In the genomic region with DNA sequence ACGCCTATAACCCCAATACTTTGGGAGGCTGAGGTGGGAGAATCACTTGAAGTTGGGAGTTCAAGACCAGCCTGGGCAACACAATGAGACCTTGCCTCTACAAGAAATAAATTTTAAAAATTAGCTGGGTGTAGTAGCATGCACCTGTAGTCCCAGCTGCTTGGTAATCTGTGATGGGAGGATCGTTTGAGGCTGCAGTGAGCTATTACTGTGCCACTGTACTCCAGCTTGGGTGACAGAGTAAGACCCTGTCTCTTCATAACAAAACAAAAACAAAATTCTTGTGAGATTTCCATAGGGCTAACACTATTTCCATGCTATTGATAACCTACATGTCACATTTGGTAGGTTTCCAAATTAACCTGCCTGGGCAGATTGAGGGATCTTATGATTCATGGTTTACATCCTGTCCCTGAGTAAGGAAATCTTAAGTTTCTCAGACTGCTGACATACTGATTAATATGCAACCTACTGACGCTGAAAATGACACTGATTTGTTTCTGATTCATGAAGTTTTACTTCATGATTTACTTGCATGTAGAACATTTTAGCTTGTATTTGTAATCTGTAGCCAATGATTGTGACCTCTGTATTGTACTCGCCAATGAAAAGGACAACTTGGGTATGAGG, we compare ENCODE assay signal across 26 cellular contexts. TPM values are rescaled to one million over a fixed set of nuclear protein-coding genes. Genes with fewer than 3 reads are reported as not detected.
A peak's percentile ranks its signal among the peaks of the same experiment; 100 is the strongest.
DNase-seq lines count a peak whose midpoint lies in the region; ATAC-seq and TF ChIP-seq lines count a peak whose summit lies in the region.
"Had no signal": no experiment of that assay in that cellular context is flagged by ENCODE, and none has a peak within 500 bp of the region (broad histone marks: within the 10 kb centered on the region; RNA-seq: fewer than 3 reads in every experiment).

No MANE protein-coding gene starts in this region.

- no peaks in the 10 kb centered on the region for H3K27me3 ChIP-seq in ACC112 (ENCODE audit: insufficient read depth, low read length)
- H3K27me3 ChIP-seq in foreskin keratinocyte, result no peaks in the 10 kb centered on the region
- H3K27me3 ChIP-seq: adrenal gland, BLaER1, colonic mucosa, thyroid gland had no signal

- no peak overlapping the region for H2AFZ ChIP-seq in ACC112 (ENCODE audit: low read length, unreplicated experiment)

- H3K27ac ChIP-seq in ACC112 (ENCODE audit: low read depth, low read length) (peak overlapping the region; percentile 40), foreskin keratinocyte (peak overlapping the region; percentile 67)
- H3K27ac ChIP-seq: adrenal gland, BLaER1, colonic mucosa had no signal

- no peaks in the 10 kb centered on the region for H3K79me2 ChIP-seq in ACC112 (ENCODE audit: control insufficient read depth, insufficient read depth, low read length, unreplicated experiment)

- peaks cover 7% of the 10 kb centered on the region for H3K4me1 Mint-ChIP-seq in chondrocyte (ENCODE audit: low read depth)
- H3K4me1 Mint-ChIP-seq: brain, endodermal cell, natural killer cell had no signal

- peaks cover 25% of the 10 kb centered on the region for H3K36me3 ChIP-seq in ACC112 (ENCODE audit: insufficient read depth, low read length)

- no peaks in the 10 kb centered on the region for H3K27me3 Mint-ChIP-seq in chondrocyte (ENCODE audit: low read depth)
- H3K27me3 Mint-ChIP-seq: brain had no signal

- H3K4me3 ChIP-seq in ACC112 (ENCODE audit: low read depth, low read length), result no peak overlapping the region
- H3K4me3 ChIP-seq: adrenal gland, BLaER1, colonic mucosa, SK-N-MC, thyroid gland had no signal

- no peak for TF ChIP-seq CTCF in chondrocyte (IDR thresholded peaks at IDR 0.05)
- no peak for TF ChIP-seq CTCF in foreskin keratinocyte (conservative IDR thresholded peaks at IDR 0.05)

- peak overlapping the region; percentile 42 for H3K27ac Mint-ChIP-seq in chondrocyte (ENCODE audit: unreplicated experiment)
- H3K27ac Mint-ChIP-seq: activated CD8-positive, alpha-beta T cell treated with anti-CD3 and anti-CD28 coated beads, Interleukin-2, amount 10 ng/mL, durations not matched to agents 7 days and 5 days; brain; endodermal cell; natural killer cell; T-helper 1 cell treated with Interleukin-12 subunit alpha and Interleukin-12 subunit beta and Interleukin-4 antibody, amounts not matched to agents 30 μg/mL and 1 μg/mL, for 36 hours had no signal

- H3K36me3 Mint-ChIP-seq in chondrocyte (ENCODE audit: low read depth), result peaks cover 33% of the 10 kb centered on the region

- ATAC-seq in foreskin keratinocyte, result peak; percentile 94
- ATAC-seq in HG03432 (IDR thresholded peaks at IDR 0.05; ENCODE audit: unreplicated experiment), result no peak
- ATAC-seq: activated CD8-positive, alpha-beta T cell treated with anti-CD3 and anti-CD28 coated beads, Interleukin-2, amount 10 ng/mL, durations not matched to agents 7 days and 5 days; natural killer cell had no signal

- DNase-seq in HPDE6-E6E7 (ENCODE audit: extremely low spot score), result peak; percentile 74
- no peak for DNase-seq in chondrocyte (ENCODE audit: low spot score)
- DNase-seq in foreskin keratinocyte, result peak; percentile 86 to 92
- DNase-seq in NOMO-1 (lab: John Stamatoyannopoulos, UW; ENCODE audit: unreplicated experiment in 2 of 2), result no peak
- DNase-seq in T-helper 1 cell, result no peak
- DNase-seq: activated CD4-positive, alpha-beta T cell treated with anti-CD3 and anti-CD28 coated beads for 1 hour; activated CD8-positive, alpha-beta T cell treated with anti-CD3 and anti-CD28 coated beads, Interleukin-2, amount 10 ng/mL, durations not matched to agents 7 days and 5 days; activated naive CD4-positive, alpha-beta T cell; adrenal gland; colonic mucosa; endodermal cell; KBM-7; kidney; natural killer cell; NCI-H1417 treated with DMSO at 0.1 percent for 48 hours; NCI-H2081; NCI-H345; stimulated activated CD4-positive, alpha-beta T cell treated with anti-CD3 and anti-CD28 coated beads, Interleukin-15, amount 100 ng/mL, for 24 hours; stimulated activated naive CD4-positive, alpha-beta T cell treated with Interleukin-2 at 50 U/mL for 16 hours; thyroid gland had no signal

- H3K4me3 Mint-ChIP-seq in chondrocyte (ENCODE audit: unreplicated experiment), result no peak overlapping the region
- H3K4me3 Mint-ChIP-seq: activated CD8-positive, alpha-beta T cell treated with anti-CD3 and anti-CD28 coated beads, Interleukin-2, amount 10 ng/mL, durations not matched to agents 7 days and 5 days; brain; endodermal cell; natural killer cell; T-helper 1 cell treated with Interleukin-12 subunit alpha and Interleukin-12 subunit beta and Interleukin-4 antibody, amounts not matched to agents 30 μg/mL and 1 μg/mL, for 36 hours had no signal

- no peaks in the 10 kb centered on the region for H3K9me3 Mint-ChIP-seq in chondrocyte (ENCODE audit: low read depth)
- H3K9me3 Mint-ChIP-seq: natural killer cell; T-helper 1 cell treated with Interleukin-12 subunit alpha and Interleukin-12 subunit beta and Interleukin-4 antibody, amounts not matched to agents 30 μg/mL and 1 μg/mL, for 36 hours had no signal

- peaks cover 10% of the 10 kb centered on the region for H3K4me1 ChIP-seq in ACC112 (ENCODE audit: control insufficient read depth, insufficient read depth, low read length, unreplicated experiment)
- H3K4me1 ChIP-seq in foreskin keratinocyte, result peaks cover 12% of the 10 kb centered on the region
- H3K4me1 ChIP-seq: adrenal gland, colonic mucosa had no signal

RNA-seq across cellular contexts. Expression of a gene that starts 15.9 kb away (rescaled TPM):
- total RNA-seq in chondrocyte (72.6 to 77.8 TPM (median 74.9 TPM) in 3 replicates), foreskin keratinocyte (93.4 and 115 TPM in 2 replicates)
- 70.2 and 77.0 TPM in 2 replicates for polyA plus RNA-seq in foreskin keratinocyte

RNA-seq across cellular contexts. Expression of a gene that starts 16.4 kb away (rescaled TPM):
- 88.3 to 91.5 TPM (median 90.5 TPM) in 3 replicates for total RNA-seq in chondrocyte
- 200 and 235 TPM in 2 replicates for total RNA-seq in foreskin keratinocyte
- 121 and 144 TPM in 2 replicates for polyA plus RNA-seq in foreskin keratinocyte

Comparison
In these comparisons a context has a peak if more than half of its experiments do, and no peak if none do; other contexts are left out.
1. DNase-seq: peak in HPDE6-E6E7 (single experiment) and foreskin keratinocyte (2 of 2); none in chondrocyte (single experiment), NOMO-1 (0 of 2) and T-helper 1 cell (0 of 5).